1 cellular context compared by ENCODE assay signal in genomic region chr2:2577366-2577765, GRCh38.
TF ChIP-seq lines count a peak whose summit lies in the region.

No MANE protein-coding gene starts in this region.

TF ChIP-seq in SK-N-SH, 30 proteins besides CTCF, POLR2A, EP300 and RAD21 (continued from another document):
- no peak for TF ChIP-seq ELF1 (IDR thresholded peaks at IDR 0.05)
- TF ChIP-seq, protein P1, sequence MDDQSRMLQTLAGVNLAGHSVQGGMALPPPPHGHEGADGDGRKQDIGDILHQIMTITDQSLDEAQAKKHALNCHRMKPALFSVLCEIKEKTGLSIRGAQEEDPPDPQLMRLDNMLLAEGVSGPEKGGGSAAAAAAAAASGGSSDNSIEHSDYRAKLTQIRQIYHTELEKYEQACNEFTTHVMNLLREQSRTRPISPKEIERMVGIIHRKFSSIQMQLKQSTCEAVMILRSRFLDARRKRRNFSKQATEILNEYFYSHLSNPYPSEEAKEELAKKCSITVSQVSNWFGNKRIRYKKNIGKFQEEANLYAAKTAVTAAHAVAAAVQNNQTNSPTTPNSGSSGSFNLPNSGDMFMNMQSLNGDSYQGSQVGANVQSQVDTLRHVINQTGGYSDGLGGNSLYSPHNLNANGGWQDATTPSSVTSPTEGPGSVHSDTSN (IDR thresholded peaks at IDR 0.05), result no peak
